ENCODE assay signal across 12 cellular contexts in genomic region chr6:16676978-16677377, GRCh38.
DNase-seq lines count a peak whose midpoint lies in the region; ATAC-seq, FAIRE-seq and TF ChIP-seq lines count a peak whose summit lies in the region.
"Had no signal": no experiment of that assay in that cellular context is flagged by ENCODE, and none has a peak within 500 bp of the region (broad histone marks: within the 10 kb centered on the region; RNA-seq: fewer than 3 reads in every experiment).

No MANE protein-coding gene starts in this region.

- no peaks in the 10 kb centered on the region for H3K9me3 Mint-ChIP-seq in T-helper 2 cell treated with Interferon-gamma antibody and Interleukin-4, amounts not matched to agents 5 μg/mL and 100 μg/mL, for 36 hours
- peaks cover 7% of the 10 kb centered on the region for H3K9me3 Mint-ChIP-seq in activated naive CD8-positive, alpha-beta T cell treated with anti-CD3 and anti-CD28 coated beads, Interleukin-2, amount 50 U/mL, for 24 hours

- no peak overlapping the region for H3K27ac ChIP-seq in thoracic aorta
- H3K27ac ChIP-seq in kidney (ENCODE audit: low read depth in 2 of 2, low read length in 2 of 2): no peak overlapping the region
- H3K27ac ChIP-seq: SK-N-MC had no signal

- H3K27ac Mint-ChIP-seq in T-helper 2 cell treated with Interferon-gamma antibody and Interleukin-4, amounts not matched to agents 5 μg/mL and 100 μg/mL, for 36 hours: peak overlapping the region; percentile 52
- peak overlapping the region; percentile 30 for H3K27ac Mint-ChIP-seq in activated naive CD8-positive, alpha-beta T cell treated with anti-CD3 and anti-CD28 coated beads, Interleukin-2, amount 50 U/mL, for 24 hours

- intact Hi-C loops in kidney (cut with DNase I): no loop called here

- DNase-seq in T-helper 2 cell treated with Interferon-gamma antibody and Interleukin-4, amounts not matched to agents 5 μg/mL and 100 μg/mL, for 36 hours (ENCODE audit: low spot score): no peak
- no peak for DNase-seq in T-helper 2 cell
- no peak for DNase-seq in activated naive CD8-positive, alpha-beta T cell treated with anti-CD3 and anti-CD28 coated beads, Interleukin-2, amount 50 U/mL, for 24 hours
- peak; percentile 84 for DNase-seq in iris pigment epithelial cell (ENCODE audit: low read depth)
- no peak for DNase-seq in thoracic aorta (ENCODE audit: low spot score)
- no peak for DNase-seq in NCI-H1694 treated with DMSO at 0.1 percent for 48 hours (lab: John Stamatoyannopoulos, UW)
- DNase-seq in kidney: no peak
- DNase-seq in NCI-H1105 (lab: John Stamatoyannopoulos, UW): no peak
- DNase-seq: activated naive CD4-positive, alpha-beta T cell treated with Interleukin-2 at 50 U/mL for 16 hours; substantia nigra had no signal

- no peak for ATAC-seq in activated naive CD8-positive, alpha-beta T cell treated with anti-CD3 and anti-CD28 coated beads, Interleukin-2, amount 50 U/mL, for 24 hours
- no peak for ATAC-seq in thoracic aorta (ENCODE audit: insufficient number of reproducible peaks, low FRiP score, low read depth)

- H3K27me3 ChIP-seq in thoracic aorta (replicated peaks; ENCODE audit: insufficient read depth): no peaks in the 10 kb centered on the region

- H3K36me3 Mint-ChIP-seq in T-helper 2 cell treated with Interferon-gamma antibody and Interleukin-4, amounts not matched to agents 5 μg/mL and 100 μg/mL, for 36 hours (ENCODE audit: low read depth): peaks cover 43% of the 10 kb centered on the region
- H3K36me3 Mint-ChIP-seq in activated naive CD8-positive, alpha-beta T cell treated with anti-CD3 and anti-CD28 coated beads, Interleukin-2, amount 50 U/mL, for 24 hours (ENCODE audit: low read depth): peaks cover 19% of the 10 kb centered on the region

- peaks cover 19 to 52% of the 10 kb centered on the region in 2 donors for H3K4me1 ChIP-seq in thoracic aorta (ENCODE audit: control insufficient read depth in 1 of 2, low read depth in 2 of 2)
- H3K4me1 ChIP-seq in kidney (ENCODE audit: control insufficient read depth in 1 of 2, insufficient read depth in 1 of 2, low read depth in 1 of 2, low read length in 2 of 2): peaks cover 0 to 3% of the 10 kb centered on the region in 2 donors

- no peak overlapping the region for H3K9ac ChIP-seq in kidney (ENCODE audit: low read length in 2 of 2)

- no peak for TF ChIP-seq CTCF in thoracic aorta (IDR thresholded peaks at IDR 0.05)
- TF ChIP-seq CTCF in kidney (IDR thresholded peaks at IDR 0.05; ENCODE audit: borderline replicate concordance, extremely low read depth, insufficient read depth): no peak

- no peaks in the 10 kb centered on the region for H3K9me3 ChIP-seq in thoracic aorta
- H3K9me3 ChIP-seq in kidney (ENCODE audit: control insufficient read depth in 1 of 2, low read length in 2 of 2): no peaks in the 10 kb centered on the region

- H3K4me3 ChIP-seq in thoracic aorta: peak overlapping the region; percentile 25
- H3K4me3 ChIP-seq in kidney (ENCODE audit: low read length in 2 of 2): no peak overlapping the region
- H3K4me3 ChIP-seq: SK-N-MC, skin epidermis had no signal

- no peak for FAIRE-seq in kidney (lab: Jason Lieb, UNC)

- peaks cover 43% of the 10 kb centered on the region for H3K4me1 Mint-ChIP-seq in T-helper 2 cell treated with Interferon-gamma antibody and Interleukin-4, amounts not matched to agents 5 μg/mL and 100 μg/mL, for 36 hours (ENCODE audit: low read depth)
- H3K4me1 Mint-ChIP-seq in activated naive CD8-positive, alpha-beta T cell treated with anti-CD3 and anti-CD28 coated beads, Interleukin-2, amount 50 U/mL, for 24 hours: peaks cover 70% of the 10 kb centered on the region

- H3K27me3 Mint-ChIP-seq in T-helper 2 cell treated with Interferon-gamma antibody and Interleukin-4, amounts not matched to agents 5 μg/mL and 100 μg/mL, for 36 hours (ENCODE audit: low read depth): no peaks in the 10 kb centered on the region
- H3K27me3 Mint-ChIP-seq in activated naive CD8-positive, alpha-beta T cell treated with anti-CD3 and anti-CD28 coated beads, Interleukin-2, amount 50 U/mL, for 24 hours: no peaks in the 10 kb centered on the region

- H3K36me3 ChIP-seq in thoracic aorta (no peaks in the 10 kb centered on the region), kidney (ENCODE audit: control insufficient read depth in 1 of 2, insufficient read depth in 2 of 2, low read length in 2 of 2) (no peaks in the 10 kb centered on the region)

- H3K4me3 Mint-ChIP-seq in T-helper 2 cell treated with Interferon-gamma antibody and Interleukin-4, amounts not matched to agents 5 μg/mL and 100 μg/mL, for 36 hours: no peak overlapping the region
- H3K4me3 Mint-ChIP-seq in activated naive CD8-positive, alpha-beta T cell treated with anti-CD3 and anti-CD28 coated beads, Interleukin-2, amount 50 U/mL, for 24 hours: no peak overlapping the region
